18 cellular contexts compared by ENCODE assay signal in the genomic region with DNA sequence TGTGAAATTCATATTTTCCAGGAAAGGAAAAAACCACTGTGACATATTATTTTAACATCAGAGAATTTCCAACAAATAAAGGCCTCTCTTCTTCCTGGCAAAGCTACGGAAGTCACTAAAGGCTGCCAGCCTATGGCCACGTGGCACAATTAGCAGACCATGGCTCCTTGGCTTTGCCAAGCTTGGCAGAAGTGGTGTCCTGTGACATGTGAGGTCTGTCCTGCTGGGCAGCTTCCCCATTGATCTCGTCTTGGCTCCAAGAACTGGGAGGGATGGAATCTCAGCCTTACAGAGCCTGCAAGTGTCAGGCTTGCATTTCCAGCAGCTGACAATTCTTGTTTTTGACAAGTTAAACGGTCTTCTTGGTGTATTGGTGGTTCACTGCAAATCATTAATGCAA.
"Had no signal": no experiment of that assay in that cellular context is flagged by ENCODE, and none has a peak within 500 bp of the region (broad histone marks: within the 10 kb centered on the region; RNA-seq: fewer than 3 reads in every experiment).

No MANE protein-coding gene starts in this region.

- H3K4me3 ChIP-seq: coronary artery, psoas muscle, stomach, thoracic aorta, upper lobe of left lung had no signal

- H3K27me3 ChIP-seq: stomach, upper lobe of left lung had no signal

- DNase-seq: activated B cell treated with CpG ODN at 0.5 μM for 24 hours; activated CD4-positive, alpha-beta T cell treated with anti-CD3 and anti-CD28 coated beads, Interleukin-2, amount 10 ng/mL, durations not matched to agents 24 days and 14 days; activated CD8-positive, alpha-beta T cell treated with anti-CD3 and anti-CD28 coated beads for 36 hours; activated naive CD4-positive, alpha-beta T cell treated with Interleukin-2 at 50 U/mL for 16 hours; activated naive CD8-positive, alpha-beta T cell treated with anti-CD3 and anti-CD28 coated beads, Interleukin-2, amount 10 ng/mL, durations not matched to agents 7 days and 5 days; activated T-cell treated with anti-CD3 and anti-CD28 coated beads, Interleukin-2, amount 50 U/mL, for 24 hours; central memory CD4-positive, alpha-beta T cell; erythroblast; foreskin melanocyte; left colon; psoas muscle; stimulated activated CD4-positive, alpha-beta T cell treated with anti-CD3 and anti-CD28 coated beads, Interleukin-4, amount 100 ng/mL, for 24 hours; stomach; SW 1271; upper lobe of left lung had no signal

- ATAC-seq: activated CD8-positive, alpha-beta T cell treated with anti-CD3 and anti-CD28 coated beads for 36 hours; left colon; psoas muscle; sciatic nerve had no signal

- H3K9me3 ChIP-seq: psoas muscle, stomach, thoracic aorta, upper lobe of left lung had no signal

- H3K4me1 ChIP-seq: psoas muscle, stomach, upper lobe of left lung had no signal

- H3K36me3 ChIP-seq: stomach, thoracic aorta, upper lobe of left lung had no signal

- H3K27ac ChIP-seq: coronary artery, psoas muscle, stomach, thoracic aorta, upper lobe of left lung had no signal
